In the genomic region with DNA sequence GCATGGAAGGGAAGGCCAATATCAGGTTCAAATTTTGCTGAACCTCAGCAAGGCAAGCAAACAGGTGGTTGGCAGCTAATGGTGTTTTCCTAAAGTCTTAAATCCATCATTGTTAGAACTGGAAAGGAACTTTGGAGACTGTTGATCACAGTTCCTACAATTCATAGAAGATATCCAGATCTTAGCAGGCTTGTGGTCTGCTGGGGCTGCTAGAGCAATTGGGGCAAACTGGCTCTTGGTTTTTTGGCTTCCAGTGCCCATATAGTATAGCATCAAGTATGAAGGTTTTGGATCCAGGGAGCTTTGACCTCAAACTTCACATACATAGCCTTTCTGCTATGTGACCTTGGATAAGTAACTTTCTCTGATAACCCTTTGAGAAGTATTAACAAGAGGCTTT, we compare ENCODE assay signal across 30 cellular contexts. TPM values are rescaled to one million over a fixed set of nuclear protein-coding genes. Genes with fewer than 3 reads are reported as not detected.
"Had no signal": no experiment of that assay in that cellular context is flagged by ENCODE, and none has a peak within 500 bp of the region (broad histone marks: within the 10 kb centered on the region; RNA-seq: fewer than 3 reads in every experiment).

No MANE protein-coding gene starts in this region.

- H3K4me3 ChIP-seq: stomach, suprapubic skin, testis, thoracic aorta, thyroid gland, tibial artery, tibial nerve, transverse colon, upper lobe of left lung, upper lobe of right lung, uterus, vagina had no signal

- FAIRE-seq: urothelium cell line had no signal

- H3K27ac ChIP-seq: stomach, suprapubic skin, testis, thoracic aorta, thyroid gland, tibial artery, tibial nerve, transverse colon, upper lobe of left lung, upper lobe of right lung, uterus, vagina had no signal

- H3K9me3 Mint-ChIP-seq: stimulated activated effector memory CD8-positive, alpha-beta T cell treated with anti-CD3 and anti-CD28 coated beads, Interleukin-12 subunit alpha, Interleukin-12 subunit beta, amount 100 ng/mL, for 72 hours; stimulated activated memory B cell treated with anti-CD40 and anti-IgM and Interleukin-4, amounts not matched to agents 10 μg/mL and 1 μg/mL and 100 μg/mL, for 72 hours; stimulated activated naive B cell treated with anti-CD40 and anti-IgM and Interleukin-4, amounts not matched to agents 10 μg/mL and 1 μg/mL and 100 μg/mL, for 72 hours; stimulated activated naive CD8-positive, alpha-beta T cell treated with anti-CD3 and anti-CD28 coated beads, Interleukin-15, amount 100 ng/mL, for 72 hours; stimulated activated naive CD8-positive, alpha-beta T cell treated with anti-CD3 and anti-CD28 coated beads, Interleukin-15, Interleukin-2, amounts not matched to agents 100 ng/mL and 50 ng/mL, for 24 hours; type B pancreatic cell had no signal

- DNase-seq: stimulated activated CD4-positive, alpha-beta T cell treated with anti-CD3 and anti-CD28 coated beads, Interleukin-2, amount 100 ng/mL, for 48 hours; stimulated activated CD4-positive, alpha-beta T cell treated with anti-CD3 and anti-CD28 coated beads, Interleukin-4, amount 100 ng/mL, for 1 hour; stimulated activated CD4-positive, alpha-beta T cell treated with anti-CD3 and anti-CD28 coated beads, Interleukin-4, amount 100 ng/mL, for 24 hours; stimulated activated CD4-positive, alpha-beta T cell treated with anti-CD3 and anti-CD28 coated beads, Interleukin-4, amount 100 ng/mL, for 4 hours; stimulated activated CD8-positive, alpha-beta memory T cell treated with anti-CD3 and anti-CD28 coated beads, Interleukin-4, amount 100 ng/mL, for 48 hours; stimulated activated naive B cell treated with anti-CD40 and anti-IgM and Interleukin-4, amounts not matched to agents 10 μg/mL and 1 μg/mL and 100 μg/mL, for 72 hours; stimulated activated naive CD4-positive, alpha-beta T cell; stimulated activated naive CD4-positive, alpha-beta T cell treated with Interleukin-2 at 50 U/mL for 16 hours; stimulated activated naive CD8-positive, alpha-beta T cell treated with anti-CD3 and anti-CD28 coated beads, Interleukin-15, amount 100 ng/mL, for 72 hours; stimulated activated naive CD8-positive, alpha-beta T cell treated with anti-CD3 and anti-CD28 coated beads, Interleukin-15, Interleukin-2, amounts not matched to agents 100 U/mL and 50 U/mL, for 24 hours; stomach; substantia nigra; testis; thyroid gland; tibial artery; transverse colon; trophoblast cell; upper lobe of left lung; upper lobe of right lung; uterus had no signal

- H3K4me1 Mint-ChIP-seq: stimulated activated effector memory CD8-positive, alpha-beta T cell treated with anti-CD3 and anti-CD28 coated beads, Interleukin-12 subunit alpha, Interleukin-12 subunit beta, amount 100 ng/mL, for 72 hours; stimulated activated naive B cell treated with anti-CD40 and anti-IgM and Interleukin-4, amounts not matched to agents 10 μg/mL and 1 μg/mL and 100 μg/mL, for 72 hours; stimulated activated naive CD8-positive, alpha-beta T cell treated with anti-CD3 and anti-CD28 coated beads, Interleukin-15, amount 100 ng/mL, for 72 hours had no signal

- ATAC-seq: stimulated activated effector memory CD8-positive, alpha-beta T cell treated with anti-CD3 and anti-CD28 coated beads, Interleukin-12 subunit alpha, Interleukin-12 subunit beta, amount 100 ng/mL, for 72 hours; stimulated activated memory B cell treated with anti-CD40 and anti-IgM and Interleukin-4, amounts not matched to agents 10 μg/mL and 1 μg/mL and 100 μg/mL, for 72 hours; stimulated activated naive B cell treated with anti-CD40 and anti-IgM and Interleukin-4, amounts not matched to agents 10 μg/mL and 1 μg/mL and 100 μg/mL, for 72 hours; stimulated activated naive CD8-positive, alpha-beta T cell treated with anti-CD3 and anti-CD28 coated beads, Interleukin-15, amount 100 ng/mL, for 72 hours; stimulated activated naive CD8-positive, alpha-beta T cell treated with anti-CD3 and anti-CD28 coated beads, Interleukin-15, Interleukin-2, amounts not matched to agents 100 U/mL and 50 U/mL, for 24 hours; upper lobe of right lung had no signal

- H3K36me3 ChIP-seq: stomach, suprapubic skin, thoracic aorta, thyroid gland, tibial artery, tibial nerve, transverse colon, upper lobe of left lung, upper lobe of right lung, uterus, vagina had no signal

- H3K4me1 ChIP-seq: stomach, suprapubic skin, testis, thyroid gland, tibial artery, tibial nerve, transverse colon, upper lobe of left lung, upper lobe of right lung, uterus, vagina had no signal

- H3K27me3 Mint-ChIP-seq: type B pancreatic cell had no signal

- H3K4me3 Mint-ChIP-seq: stimulated activated effector memory CD8-positive, alpha-beta T cell treated with anti-CD3 and anti-CD28 coated beads, Interleukin-12 subunit alpha, Interleukin-12 subunit beta, amount 100 ng/mL, for 72 hours; stimulated activated memory B cell treated with anti-CD40 and anti-IgM and Interleukin-4, amounts not matched to agents 10 μg/mL and 1 μg/mL and 100 μg/mL, for 72 hours; stimulated activated naive B cell treated with anti-CD40 and anti-IgM and Interleukin-4, amounts not matched to agents 10 μg/mL and 1 μg/mL and 100 μg/mL, for 72 hours; stimulated activated naive CD8-positive, alpha-beta T cell treated with anti-CD3 and anti-CD28 coated beads, Interleukin-15, amount 100 ng/mL, for 72 hours; stimulated activated naive CD8-positive, alpha-beta T cell treated with anti-CD3 and anti-CD28 coated beads, Interleukin-15, Interleukin-2, amounts not matched to agents 100 ng/mL and 50 ng/mL, for 24 hours; type B pancreatic cell had no signal

- H3K36me3 Mint-ChIP-seq: stimulated activated effector memory CD8-positive, alpha-beta T cell treated with anti-CD3 and anti-CD28 coated beads, Interleukin-12 subunit alpha, Interleukin-12 subunit beta, amount 100 ng/mL, for 72 hours; stimulated activated memory B cell treated with anti-CD40 and anti-IgM and Interleukin-4, amounts not matched to agents 10 μg/mL and 1 μg/mL and 100 μg/mL, for 72 hours; stimulated activated naive B cell treated with anti-CD40 and anti-IgM and Interleukin-4, amounts not matched to agents 10 μg/mL and 1 μg/mL and 100 μg/mL, for 72 hours had no signal

- H3K27me3 ChIP-seq: testis, thyroid gland, transverse colon, upper lobe of left lung, upper lobe of right lung, uterus, vagina had no signal

- H3K27ac Mint-ChIP-seq: stimulated activated effector memory CD8-positive, alpha-beta T cell treated with anti-CD3 and anti-CD28 coated beads, Interleukin-12 subunit alpha, Interleukin-12 subunit beta, amount 100 ng/mL, for 72 hours; stimulated activated memory B cell treated with anti-CD40 and anti-IgM and Interleukin-4, amounts not matched to agents 10 μg/mL and 1 μg/mL and 100 μg/mL, for 72 hours; stimulated activated naive B cell treated with anti-CD40 and anti-IgM and Interleukin-4, amounts not matched to agents 10 μg/mL and 1 μg/mL and 100 μg/mL, for 72 hours; stimulated activated naive CD8-positive, alpha-beta T cell treated with anti-CD3 and anti-CD28 coated beads, Interleukin-15, amount 100 ng/mL, for 72 hours; stimulated activated naive CD8-positive, alpha-beta T cell treated with anti-CD3 and anti-CD28 coated beads, Interleukin-15, Interleukin-2, amounts not matched to agents 100 ng/mL and 50 ng/mL, for 24 hours; type B pancreatic cell had no signal

- H3K9me3 ChIP-seq: stomach, suprapubic skin, testis, thoracic aorta, thyroid gland, tibial artery, tibial nerve, transverse colon, upper lobe of left lung, upper lobe of right lung, uterus, vagina had no signal

RNA-seq across cellular contexts. Expression of a gene that starts 49.7 kb away (rescaled TPM):
- total RNA-seq: suprapubic skin, tibial nerve, upper lobe of right lung, ureter, vagina had no signal
